17 cellular contexts compared by ENCODE assay signal in genomic region chr7:55553087-55553345, GRCh38. TPM values are rescaled to one million over a fixed set of nuclear protein-coding genes. Genes with fewer than 3 reads are reported as not detected.
A peak's percentile ranks its signal among the peaks of the same experiment; 100 is the strongest.
DNase-seq lines count a peak whose midpoint lies in the region; ATAC-seq and TF ChIP-seq lines count a peak whose summit lies in the region.
"Had no signal": no experiment of that assay in that cellular context is flagged by ENCODE, and none has a peak within 500 bp of the region (broad histone marks: within the 10 kb centered on the region; RNA-seq: fewer than 3 reads in every experiment).

No MANE protein-coding gene starts in this region.

- H4K20me1 ChIP-seq in hepatocyte (ENCODE audit: insufficient read depth, poor library complexity, severe bottlenecking): no peaks in the 10 kb centered on the region

- H3K4me1 Mint-ChIP-seq in activated T-helper 17 cell treated with anti-CD3 and anti-CD28 coated beads, Interleukin-2, amount 50 U/mL, for 72 hours: peaks cover 81% of the 10 kb centered on the region

- peaks cover 34% of the 10 kb centered on the region for H3K36me3 Mint-ChIP-seq in activated T-helper 17 cell treated with anti-CD3 and anti-CD28 coated beads, Interleukin-2, amount 50 U/mL, for 72 hours (ENCODE audit: low read depth)

- H3K4me3 Mint-ChIP-seq in activated T-helper 17 cell treated with anti-CD3 and anti-CD28 coated beads, Interleukin-2, amount 50 U/mL, for 72 hours: peak overlapping the region; percentile 12
- H3K4me3 Mint-ChIP-seq: activated naive CD8-positive, alpha-beta T cell treated with anti-CD3 and anti-CD28 coated beads, Interleukin-2, amount 50 U/mL, for 24 hours; central memory CD8-positive, alpha-beta T cell had no signal

- H3K4me1 ChIP-seq in mesodermal cell (ENCODE audit: control insufficient read depth, insufficient read depth, low read length, poor library complexity, severe bottlenecking) (peaks cover 39% of the 10 kb centered on the region), stomach smooth muscle (ENCODE audit: control insufficient read depth, insufficient read depth, low read length) (peaks cover 17% of the 10 kb centered on the region), hepatocyte (ENCODE audit: insufficient read depth) (no peaks in the 10 kb centered on the region)

- no peak overlapping the region for H3K27ac Mint-ChIP-seq in activated T-helper 17 cell treated with anti-CD3 and anti-CD28 coated beads, Interleukin-2, amount 50 U/mL, for 72 hours
- H3K27ac Mint-ChIP-seq: activated naive CD8-positive, alpha-beta T cell treated with anti-CD3 and anti-CD28 coated beads, Interleukin-2, amount 50 U/mL, for 24 hours had no signal

- H3K79me2 ChIP-seq in hepatocyte: peaks cover 55% of the 10 kb centered on the region

- no peak overlapping the region for H3K9ac ChIP-seq in stomach smooth muscle (ENCODE audit: low read length in 2 of 2)

- H3K27me3 ChIP-seq in stomach smooth muscle (ENCODE audit: control insufficient read depth in 1 of 2, insufficient read depth in 2 of 2, low read length in 2 of 2) (no peaks in the 10 kb centered on the region), hepatocyte (no peaks in the 10 kb centered on the region)
- H3K27me3 ChIP-seq: pancreas had no signal

- no peaks in the 10 kb centered on the region for H3K9me3 ChIP-seq in mesodermal cell (ENCODE audit: control insufficient read depth, low read length)
- H3K9me3 ChIP-seq in stomach smooth muscle (ENCODE audit: control insufficient read depth in 2 of 2, low read length in 2 of 2): no peaks in the 10 kb centered on the region
- H3K9me3 ChIP-seq in hepatocyte (ENCODE audit: low read depth): no peaks in the 10 kb centered on the region
- H3K9me3 ChIP-seq: pancreas had no signal

- no peaks in the 10 kb centered on the region for H3K27me3 Mint-ChIP-seq in activated T-helper 17 cell treated with anti-CD3 and anti-CD28 coated beads, Interleukin-2, amount 50 U/mL, for 72 hours
- H3K27me3 Mint-ChIP-seq: activated naive CD8-positive, alpha-beta T cell treated with anti-CD3 and anti-CD28 coated beads, Interleukin-2, amount 50 U/mL, for 24 hours; central memory CD8-positive, alpha-beta T cell; memory B cell had no signal

- intact Hi-C loops in Right ventricle myocardium superior (cut with DNase I) (no loop called here), cardiac septum (cut with DNase I) (no loop called here)

- TF ChIP-seq CTCF in hepatocyte (IDR thresholded peaks at IDR 0.05; ENCODE audit: poor library complexity): no peak

- DNase-seq in Right ventricle myocardium superior: no peak
- no peak for DNase-seq in cardiac septum (ENCODE audit: low spot score)
- DNase-seq in nucleus accumbens (lab: John Stamatoyannopoulos, UW): no peak
- no peak for DNase-seq in hepatocyte (ENCODE audit: low spot score)
- no peak for DNase-seq in activated naive CD4-positive, alpha-beta T cell treated with anti-CD3 and anti-CD28 coated beads, Interleukin-2, amount 50 U/mL, for 16 hours
- DNase-seq: 8988T; activated CD4-positive, alpha-beta T cell treated with anti-CD3 and anti-CD28 coated beads, Interleukin-2, amount 50 U/mL, for 48 hours; activated naive CD8-positive, alpha-beta T cell treated with anti-CD3 and anti-CD28 coated beads, Interleukin-2, amount 50 U/mL, for 24 hours; NCI-H2029 treated with DMSO at 0.1 percent for 48 hours; OCI-M1; pancreas had no signal

- H3K9me2 ChIP-seq in hepatocyte (replicated peaks; ENCODE audit: insufficient read depth): no peaks in the 10 kb centered on the region

- H3K4me2 ChIP-seq in hepatocyte: no peak overlapping the region

- H3K27ac ChIP-seq in mesodermal cell (ENCODE audit: low read depth, low read length, severe bottlenecking) (peak overlapping the region; percentile 23), stomach smooth muscle (ENCODE audit: low read length) (no peak overlapping the region), hepatocyte (no peak overlapping the region)
- H3K27ac ChIP-seq: pancreas had no signal

- no peak overlapping the region for H2AFZ ChIP-seq in hepatocyte

- H3K36me3 ChIP-seq in mesodermal cell (ENCODE audit: control insufficient read depth, insufficient read depth, low read length): peaks cover 19% of the 10 kb centered on the region
- no peaks in the 10 kb centered on the region for H3K36me3 ChIP-seq in stomach smooth muscle (ENCODE audit: control insufficient read depth in 2 of 2, insufficient read depth in 2 of 2, low read length in 2 of 2)
- no peaks in the 10 kb centered on the region for H3K36me3 ChIP-seq in hepatocyte (replicated peaks; ENCODE audit: insufficient read depth, low read depth)
- H3K36me3 ChIP-seq: pancreas had no signal

- H3K9me3 Mint-ChIP-seq in activated T-helper 17 cell treated with anti-CD3 and anti-CD28 coated beads, Interleukin-2, amount 50 U/mL, for 72 hours: no peaks in the 10 kb centered on the region
- H3K9me3 Mint-ChIP-seq: activated naive CD8-positive, alpha-beta T cell treated with anti-CD3 and anti-CD28 coated beads, Interleukin-2, amount 50 U/mL, for 24 hours; central memory CD8-positive, alpha-beta T cell; memory B cell had no signal

- ATAC-seq in Right ventricle myocardium superior (ENCODE audit: poor library complexity): peak; percentile 45
- ATAC-seq in activated T-helper 17 cell treated with anti-CD3 and anti-CD28 coated beads, Interleukin-2, amount 50 U/mL, for 72 hours (replicated peaks): no peak
- ATAC-seq: activated naive CD8-positive, alpha-beta T cell treated with anti-CD3 and anti-CD28 coated beads, Interleukin-2, amount 50 U/mL, for 24 hours; HepG2 had no signal

- H3K4me3 ChIP-seq in mesodermal cell (ENCODE audit: extremely low read depth, insufficient read depth, low read length, poor library complexity, severe bottlenecking) (no peak overlapping the region), stomach smooth muscle (ENCODE audit: low read length in 2 of 2) (peak overlapping the region; percentile 32 to 64), hepatocyte (no peak overlapping the region)
- H3K4me3 ChIP-seq: pancreas had no signal

RNA-seq across cellular contexts. Expression of gene VOPP1, which starts 19.3 kb away (rescaled TPM):
- total RNA-seq in Right ventricle myocardium superior (21.8 TPM), cardiac septum (32.0 TPM), hepatocyte (20.0 and 25.3 TPM in 2 replicates)
- total RNA-seq in activated T-helper 17 cell treated with anti-CD3 and anti-CD28 coated beads, Interleukin-2, amount 50 U/mL, for 72 hours: 10 to 100 TPM; 58.0 to 70.9 TPM
- polyA plus RNA-seq in mesodermal cell (2013, experiment 1 of 2): 57.7 TPM
- polyA plus RNA-seq in mesodermal cell (2013, experiment 2 of 2): 51.7 TPM
- polyA plus RNA-seq in hepatocyte: 6.5 and 11.8 TPM in 2 replicates

Comparison
In these comparisons a context has a peak if more than half of its experiments do, and no peak if none do; other contexts are left out.
1. H3K4me3 ChIP-seq: peak in stomach smooth muscle (2 of 2); none in mesodermal cell (single experiment) and hepatocyte (single experiment).